ENCODE assay signal across 9 cellular contexts in genomic region chr18:26215247-26215970, GRCh38. TPM values are rescaled to one million over a fixed set of nuclear protein-coding genes. Genes with fewer than 3 reads are reported as not detected.
DNase-seq lines count a peak whose midpoint lies in the region; ATAC-seq and TF ChIP-seq lines count a peak whose summit lies in the region.
"Had no signal": no experiment of that assay in that cellular context is flagged by ENCODE, and none has a peak within 500 bp of the region (broad histone marks: within the 10 kb centered on the region; RNA-seq: fewer than 3 reads in every experiment).

No MANE protein-coding gene starts in this region.

- no peak overlapping the region for H3K9ac ChIP-seq in IMR-90 (ENCODE audit: low read depth, low read length)
- H3K9ac ChIP-seq: parathyroid adenoma had no signal

- DNase-seq in IMR-90: no peak
- peak; percentile 42 to 44 for DNase-seq in activated T-cell treated with anti-CD3 and anti-CD28 coated beads, Interleukin-2, amount 50 U/mL, for 48 hours
- peak; percentile 19 for DNase-seq in stimulated activated naive CD8-positive, alpha-beta T cell treated with anti-CD3 and anti-CD28 coated beads, Interleukin-15, Interleukin-2, amounts not matched to agents 100 U/mL and 50 U/mL, for 24 hours
- no peak for DNase-seq in NCI-H345 treated with DMSO at 0.1 percent for 48 hours (lab: John Stamatoyannopoulos, UW; ENCODE audit: unreplicated experiment)
- DNase-seq in RKO (ENCODE audit: low spot score): no peak
- DNase-seq in OCI-M2 (lab: John Stamatoyannopoulos, UW; ENCODE audit: unreplicated experiment): no peak

- H3K14ac ChIP-seq in IMR-90 (replicated peaks; ENCODE audit: low read depth, low read length): no peak overlapping the region

- no peak overlapping the region for H4K8ac ChIP-seq in IMR-90 (ENCODE audit: low read depth in 2 of 2, low read length in 2 of 2)

- no peak overlapping the region for H2AFZ ChIP-seq in IMR-90 (replicated peaks; ENCODE audit: low read length, poor library complexity)
- H2AFZ ChIP-seq: parathyroid adenoma had no signal

- no peak overlapping the region for H2AK5ac ChIP-seq in IMR-90 (ENCODE audit: low read depth, low read length)

- H3K79me2 ChIP-seq in DOHH2 (ENCODE audit: control insufficient read depth, low read length): no peaks in the 10 kb centered on the region
- H3K79me2 ChIP-seq: parathyroid adenoma had no signal

- CTCF ChIA-PET in IMR-90 (lab: Yijun Ruan, JAX): interaction anchor here (0.6 kb wide), 1 partner anchor 9 kb away, joined by 4 read pairs; no protein-coding TSS in a partner anchor

- no peak for TF ChIP-seq RAD21 in IMR-90 (IDR thresholded peaks at IDR 0.05; ENCODE audit: low read length)

- dilution Hi-C loops in IMR-90 (cut with HindIII; ENCODE audit: low sequenced_read_pairs, unreplicated experiment): no loop called here

- H3K27me3 ChIP-seq in DOHH2 (ENCODE audit: control insufficient read depth, low read length): no peaks in the 10 kb centered on the region
- peaks cover 3% of the 10 kb centered on the region; the same call in 1 of the 2 replicates for H3K27me3 ChIP-seq in IMR-90 (ENCODE audit: control insufficient read depth, insufficient read depth, low read length)

- no TSS peak for BruUV-seq in IMR-90 (replicated peaks; lab: Mats Ljungman, UMichigan)

- H4K20me1 ChIP-seq in DOHH2 (ENCODE audit: control insufficient read depth, insufficient read depth, low read depth, low read length) (no peaks in the 10 kb centered on the region), IMR-90 (ENCODE audit: insufficient read depth, low read length) (no peaks in the 10 kb centered on the region)

- intact Hi-C loops in IMR-90 (cut with micrococcal nuclease): no loop called here

- H3K9me3 ChIP-seq in DOHH2 (ENCODE audit: control insufficient read depth, insufficient read depth, low read length): no peaks in the 10 kb centered on the region
- H3K9me3 ChIP-seq in IMR-90 (ENCODE audit: control insufficient read depth, insufficient read depth, low read length): no peaks in the 10 kb centered on the region

- TF ChIP-seq CTCF in DOHH2 (IDR thresholded peaks at IDR 0.05; ENCODE audit: low read depth, low read length, poor library complexity, severe bottlenecking) (no peak), IMR-90 (conservative IDR thresholded peaks at IDR 0.05; ENCODE audit: low read depth, low read length) (no peak)

- no peak overlapping the region for H3K4ac ChIP-seq in IMR-90 (ENCODE audit: low read depth, low read length)

- 53% methylated on average over 3 of the region's 7 CpGs; no CpG with 5 or more reads in 1 of the 2 experiments for WGBS in IMR-90 (ENCODE audit: extremely low coverage in 2 of 2, insufficient read length in 1 of 2), 2 experiments

- H3K23ac ChIP-seq in IMR-90 (ENCODE audit: low read depth, low read length): no peak overlapping the region

- H2AK9ac ChIP-seq in IMR-90 (replicated peaks; ENCODE audit: low read depth, low read length, poor library complexity): no peak overlapping the region

- H3K36me3 ChIP-seq in DOHH2 (ENCODE audit: control insufficient read depth, low read length): no peaks in the 10 kb centered on the region
- H3K36me3 ChIP-seq in IMR-90 (ENCODE audit: control insufficient read depth, insufficient read depth, low read length): no peaks in the 10 kb centered on the region

- peak overlapping the region; percentile 57 for H3K4me2 ChIP-seq in DOHH2 (ENCODE audit: low read length)
- no peak overlapping the region for H3K4me2 ChIP-seq in IMR-90 (ENCODE audit: low read depth, low read length)

- H3K9me2 ChIP-seq in DOHH2 (replicated peaks; ENCODE audit: control insufficient read depth, low read length): no peaks in the 10 kb centered on the region

- POLR2A ChIA-PET in IMR-90 (lab: Charles Lee; ENCODE audit: unreplicated experiment): no interaction called here

- H3K4me3 ChIP-seq in DOHH2 (ENCODE audit: low read length) (peak overlapping the region; percentile 51), IMR-90 (ENCODE audit: insufficient read depth, low read depth, low read length) (no peak overlapping the region)

- H4K5ac ChIP-seq in IMR-90 (ENCODE audit: low read depth, low read length): no peak overlapping the region

- 0 out of 2 replicates have a peak, but pooled peaks cover 4% of the 10 kb centered on the region for H3F3A ChIP-seq in DOHH2 (ENCODE audit: control insufficient read depth, insufficient read depth)

- H3K27ac ChIP-seq in DOHH2 (ENCODE audit: low read depth, low read length) (no peak overlapping the region), IMR-90 (ENCODE audit: insufficient read depth, low read length) (no peak overlapping the region)
- H3K27ac ChIP-seq: parathyroid adenoma had no signal

- H3K9me1 ChIP-seq in IMR-90 (ENCODE audit: insufficient read depth, low read length): no peaks in the 10 kb centered on the region

- no peak overlapping the region for H4K91ac ChIP-seq in IMR-90 (ENCODE audit: insufficient read depth, low read depth, low read length)

- in situ Hi-C loops in IMR-90 (cut with MboI; ENCODE audit: low sequenced_read_pairs): no loop called here

- no peak overlapping the region for H2BK20ac ChIP-seq in IMR-90 (ENCODE audit: low read depth, low read length)

- TF ChIP-seq POLR2A in IMR-90 (IDR thresholded peaks at IDR 0.05; ENCODE audit: low read depth, low read length): no peak

- no peak overlapping the region for H2BK120ac ChIP-seq in IMR-90 (ENCODE audit: low read depth, low read length)

- H3K18ac ChIP-seq in IMR-90 (ENCODE audit: low read depth, low read length): no peak overlapping the region

- no peak overlapping the region for H2BK5ac ChIP-seq in IMR-90 (ENCODE audit: low read depth, low read length, poor library complexity, severe bottlenecking)

- H3K79me1 ChIP-seq in IMR-90 (ENCODE audit: low read depth in 1 of 2, low read length in 2 of 2): no peaks in the 10 kb centered on the region

- no peak overlapping the region for H2BK15ac ChIP-seq in IMR-90 (ENCODE audit: low read depth, low read length)

- no peak overlapping the region for H3K56ac ChIP-seq in IMR-90 (ENCODE audit: extremely low read depth, insufficient read depth, low read length)

- peak; percentile 98 for ATAC-seq in GM21423 (IDR thresholded peaks at IDR 0.05; ENCODE audit: unreplicated experiment)
- no peak for ATAC-seq in IMR-90 (ENCODE audit: low read depth)
- peak; percentile 92 for ATAC-seq in stimulated activated naive CD8-positive, alpha-beta T cell treated with anti-CD3 and anti-CD28 coated beads, Interleukin-15, Interleukin-2, amounts not matched to agents 100 U/mL and 50 U/mL, for 24 hours

- H3K4me1 ChIP-seq in DOHH2 (ENCODE audit: control insufficient read depth, low read length): peaks cover 14% of the 10 kb centered on the region
- H3K4me1 ChIP-seq in IMR-90 (ENCODE audit: control insufficient read depth, insufficient read depth, low read length): no peaks in the 10 kb centered on the region
- H3K4me1 ChIP-seq: parathyroid adenoma had no signal

TF ChIP-seq in IMR-90, 13 proteins besides CTCF, POLR2A, EP300 and RAD21:
- TF ChIP-seq FOS (IDR thresholded peaks at IDR 0.05; ENCODE audit: low read depth, low read length) (no peak), CEBPB (IDR thresholded peaks at IDR 0.05; ENCODE audit: low read depth, low read length) (no peak), ELK1 (IDR thresholded peaks at IDR 0.05; ENCODE audit: borderline replicate concordance, low read depth, low read length) (no peak), MAZ (IDR thresholded peaks at IDR 0.05; ENCODE audit: borderline replicate concordance, low read depth, low read length) (no peak), MAFK (IDR thresholded peaks at IDR 0.05; ENCODE audit: low read depth, low read length) (0 out of 2 replicates have a peak, but pooled peaks have one; percentile 10)

RNA-seq across cellular contexts. Expression of gene TAF4B, which starts 10.8 kb away (rescaled TPM):
- 0.83 and 1.1 TPM in 2 replicates for total RNA-seq in IMR-90 (2012; rRNA removed)
- polyA plus RNA-seq in IMR-90 (2012; rRNA removed): 0.38 and 0.42 TPM in 2 replicates
- polyA plus RNA-seq in IMR-90 (2012; cell fraction: cytosol; rRNA removed): 0.19 and 0.24 TPM in 2 replicates
- polyA plus RNA-seq in IMR-90 (2012; cell fraction: nucleus; rRNA removed; ENCODE audit: low replicate concordance): 0.26 and 0.52 TPM in 2 replicates

Comparison
In these comparisons a context has a peak if more than half of its experiments do, and no peak if none do; other contexts are left out.
1. DNase-seq: peak in activated T-cell treated with anti-CD3 and anti-CD28 coated beads, Interleukin-2, amount 50 U/mL, for 48 hours (2 of 2) and stimulated activated naive CD8-positive, alpha-beta T cell treated with anti-CD3 and anti-CD28 coated beads, Interleukin-15, Interleukin-2, amounts not matched to agents 100 U/mL and 50 U/mL, for 24 hours (single experiment); none in IMR-90 (single experiment), NCI-H345 treated with DMSO at 0.1 percent for 48 hours (single experiment), RKO (single experiment) and OCI-M2 (single experiment).